20 cellular contexts compared by ENCODE assay signal in genomic region chr2:28089486-28089885, GRCh38.
"Had no signal": no experiment of that assay in that cellular context is flagged by ENCODE, and none has a peak within 500 bp of the region (broad histone marks: within the 10 kb centered on the region; RNA-seq: fewer than 3 reads in every experiment).

No MANE protein-coding gene starts in this region.

- H3K9me3 Mint-ChIP-seq: activated naive CD8-positive, alpha-beta T cell treated with anti-CD3 and anti-CD28 coated beads, Interleukin-2, amount 10 ng/mL, durations not matched to agents 7 days and 5 days; activated T-cell treated with anti-CD3 and anti-CD28 coated beads, Interleukin-2, amount 50 U/mL, for 24 hours; activated T-helper 17 cell treated with anti-CD3 and anti-CD28 coated beads, Interleukin-2, amount 50 U/mL, for 72 hours; naive thymus-derived CD4-positive, alpha-beta T cell; neural crest cell; stimulated activated effector memory CD8-positive, alpha-beta T cell treated with anti-CD3 and anti-CD28 coated beads, Interleukin-12 subunit alpha, Interleukin-12 subunit beta, amount 100 ng/mL, for 72 hours; stimulated activated naive CD8-positive, alpha-beta T cell treated with anti-CD3 and anti-CD28 coated beads, Interleukin-15, amount 100 ng/mL, for 72 hours had no signal

- DNase-seq: activated CD4-positive, alpha-beta T cell treated with anti-CD3 and anti-CD28 coated beads for 1 hour; activated CD8-positive, alpha-beta memory T cell treated with anti-CD3 and anti-CD28 coated beads for 24 hours; activated CD8-positive, alpha-beta memory T cell treated with anti-CD3 and anti-CD28 coated beads, Interleukin-2, amount 50 U/mL, for 4 hours; activated naive CD8-positive, alpha-beta T cell treated with anti-CD3 and anti-CD28 coated beads, Interleukin-2, amount 10 ng/mL, durations not matched to agents 7 days and 5 days; activated T-cell treated with anti-CD3 and anti-CD28 coated beads, Interleukin-2, amount 50 U/mL, for 24 hours; amniotic stem cell; heart right ventricle; left lung; naive thymus-derived CD4-positive, alpha-beta T cell; occipital lobe; retina; stimulated activated CD4-positive, alpha-beta T cell treated with anti-CD3 and anti-CD28 coated beads, Interleukin-1b, Interleukin-23, amount 100 ng/mL, for 48 hours; stimulated activated naive CD8-positive, alpha-beta T cell treated with anti-CD3 and anti-CD28 coated beads, Interleukin-15, amount 100 ng/mL, for 72 hours; T-helper 1 cell had no signal

- H3K27ac ChIP-seq: heart right ventricle, left lung, tibial nerve had no signal

- H3K4me1 Mint-ChIP-seq: activated T-helper 17 cell treated with anti-CD3 and anti-CD28 coated beads, Interleukin-2, amount 50 U/mL, for 72 hours; naive thymus-derived CD4-positive, alpha-beta T cell; neural crest cell; stimulated activated effector memory CD8-positive, alpha-beta T cell treated with anti-CD3 and anti-CD28 coated beads, Interleukin-12 subunit alpha, Interleukin-12 subunit beta, amount 100 ng/mL, for 72 hours; stimulated activated naive CD8-positive, alpha-beta T cell treated with anti-CD3 and anti-CD28 coated beads, Interleukin-15, amount 100 ng/mL, for 72 hours had no signal

- H3K9me3 ChIP-seq: heart right ventricle, left lung, tibial nerve had no signal

- H3K4me3 Mint-ChIP-seq: activated naive CD8-positive, alpha-beta T cell treated with anti-CD3 and anti-CD28 coated beads, Interleukin-2, amount 10 ng/mL, durations not matched to agents 7 days and 5 days; activated T-cell treated with anti-CD3 and anti-CD28 coated beads, Interleukin-2, amount 50 U/mL, for 24 hours; activated T-helper 17 cell treated with anti-CD3 and anti-CD28 coated beads, Interleukin-2, amount 50 U/mL, for 72 hours; naive thymus-derived CD4-positive, alpha-beta T cell; neural crest cell; stimulated activated effector memory CD8-positive, alpha-beta T cell treated with anti-CD3 and anti-CD28 coated beads, Interleukin-12 subunit alpha, Interleukin-12 subunit beta, amount 100 ng/mL, for 72 hours; stimulated activated naive CD8-positive, alpha-beta T cell treated with anti-CD3 and anti-CD28 coated beads, Interleukin-15, amount 100 ng/mL, for 72 hours had no signal

- H3K27ac Mint-ChIP-seq: activated naive CD8-positive, alpha-beta T cell treated with anti-CD3 and anti-CD28 coated beads, Interleukin-2, amount 10 ng/mL, durations not matched to agents 7 days and 5 days; activated T-cell treated with anti-CD3 and anti-CD28 coated beads, Interleukin-2, amount 50 U/mL, for 24 hours; activated T-helper 17 cell treated with anti-CD3 and anti-CD28 coated beads, Interleukin-2, amount 50 U/mL, for 72 hours; naive thymus-derived CD4-positive, alpha-beta T cell; progenitor cell of endocrine pancreas; stimulated activated effector memory CD8-positive, alpha-beta T cell treated with anti-CD3 and anti-CD28 coated beads, Interleukin-12 subunit alpha, Interleukin-12 subunit beta, amount 100 ng/mL, for 72 hours; stimulated activated naive CD8-positive, alpha-beta T cell treated with anti-CD3 and anti-CD28 coated beads, Interleukin-15, amount 100 ng/mL, for 72 hours had no signal

- H3K4me1 ChIP-seq: left lung, tibial nerve had no signal

- H3K27me3 Mint-ChIP-seq: activated naive CD8-positive, alpha-beta T cell treated with anti-CD3 and anti-CD28 coated beads, Interleukin-2, amount 10 ng/mL, durations not matched to agents 7 days and 5 days; activated T-cell treated with anti-CD3 and anti-CD28 coated beads, Interleukin-2, amount 50 U/mL, for 24 hours; activated T-helper 17 cell treated with anti-CD3 and anti-CD28 coated beads, Interleukin-2, amount 50 U/mL, for 72 hours; naive thymus-derived CD4-positive, alpha-beta T cell; progenitor cell of endocrine pancreas; stimulated activated naive CD8-positive, alpha-beta T cell treated with anti-CD3 and anti-CD28 coated beads, Interleukin-15, amount 100 ng/mL, for 72 hours had no signal

- H3K36me3 Mint-ChIP-seq: stimulated activated effector memory CD8-positive, alpha-beta T cell treated with anti-CD3 and anti-CD28 coated beads, Interleukin-12 subunit alpha, Interleukin-12 subunit beta, amount 100 ng/mL, for 72 hours had no signal

- H3K4me3 ChIP-seq: heart right ventricle, left lung, tibial nerve had no signal

- H3K36me3 ChIP-seq: heart right ventricle, left lung, tibial nerve had no signal

- FAIRE-seq: TTC549 had no signal

- H3K27me3 ChIP-seq: heart right ventricle, left lung, tibial nerve had no signal
